Comparison of ENCODE assay signal across 20 cellular contexts in genomic region chr10:133342942-133343341, GRCh38. TPM values are rescaled to one million over a fixed set of nuclear protein-coding genes. Genes with fewer than 3 reads are reported as not detected.
DNase-seq lines count a peak whose midpoint lies in the region; ATAC-seq and TF ChIP-seq lines count a peak whose summit lies in the region.
"Had no signal": no experiment of that assay in that cellular context is flagged by ENCODE, and none has a peak within 500 bp of the region (broad histone marks: within the 10 kb centered on the region; RNA-seq: fewer than 3 reads in every experiment).

No MANE protein-coding gene starts in this region.

- H2BK15ac ChIP-seq in IMR-90 (ENCODE audit: low read depth, low read length): no peak overlapping the region

- H3K9me1 ChIP-seq in IMR-90 (ENCODE audit: insufficient read depth, low read length): no peaks in the 10 kb centered on the region

- POLR2A ChIA-PET in IMR-90 (lab: Charles Lee; ENCODE audit: unreplicated experiment): no interaction called here

- H3K36me3 Mint-ChIP-seq in activated CD8-positive, alpha-beta memory T cell treated with anti-CD3 and anti-CD28 coated beads, Interleukin-2, amount 10 ng/mL, durations not matched to agents 7 days and 5 days: no peaks in the 10 kb centered on the region

- no peak overlapping the region for H4K91ac ChIP-seq in IMR-90 (ENCODE audit: insufficient read depth, low read depth, low read length)

- H3K27ac Mint-ChIP-seq in activated CD8-positive, alpha-beta memory T cell treated with anti-CD3 and anti-CD28 coated beads, Interleukin-2, amount 10 ng/mL, durations not matched to agents 7 days and 5 days: no peak overlapping the region

- peak overlapping the region; percentile 16 for H2AK9ac ChIP-seq in IMR-90 (replicated peaks; ENCODE audit: low read depth, low read length, poor library complexity)

- WGBS in IMR-90 (ENCODE audit: extremely low coverage in 2 of 2, insufficient read length in 1 of 2), 2 experiments: no CpG with 5 or more reads among the region's 8 CpGs

- H3K56ac ChIP-seq in IMR-90 (ENCODE audit: extremely low read depth, insufficient read depth, low read length): no peak overlapping the region

- H3K4me1 Mint-ChIP-seq in activated CD8-positive, alpha-beta memory T cell treated with anti-CD3 and anti-CD28 coated beads, Interleukin-2, amount 10 ng/mL, durations not matched to agents 7 days and 5 days: peaks cover 4% of the 10 kb centered on the region

- no peak overlapping the region for H3K4me2 ChIP-seq in IMR-90 (ENCODE audit: low read depth, low read length)

- no peak overlapping the region for H2BK20ac ChIP-seq in IMR-90 (ENCODE audit: low read depth, low read length)

- dilution Hi-C loops in IMR-90 (cut with HindIII; ENCODE audit: low sequenced_read_pairs, unreplicated experiment): no loop called here

- BruUV-seq in IMR-90 (replicated peaks; lab: Mats Ljungman, UMichigan): no TSS peak

- in situ Hi-C loops in IMR-90 (cut with MboI; ENCODE audit: low sequenced_read_pairs): no loop called here

- H3K23ac ChIP-seq in IMR-90 (ENCODE audit: low read depth, low read length): no peak overlapping the region

- TF ChIP-seq CTCF in IMR-90 (conservative IDR thresholded peaks at IDR 0.05; ENCODE audit: low read depth, low read length): no peak

- H3K36me3 ChIP-seq in IMR-90 (ENCODE audit: control insufficient read depth, insufficient read depth, low read length) (no peaks in the 10 kb centered on the region), duodenal mucosa (ENCODE audit: control insufficient read depth in 1 of 2, insufficient read depth in 2 of 2, low read length in 2 of 2) (no peaks in the 10 kb centered on the region)
- H3K36me3 ChIP-seq: BE2C, Peyer's patch, SJCRH30 had no signal

- no peaks in the 10 kb centered on the region for H4K20me1 ChIP-seq in IMR-90 (ENCODE audit: insufficient read depth, low read length)

- H3K4me1 ChIP-seq in IMR-90 (ENCODE audit: control insufficient read depth, insufficient read depth, low read length) (no peaks in the 10 kb centered on the region), duodenal mucosa (ENCODE audit: control insufficient read depth in 1 of 2, insufficient read depth in 2 of 2, low read length in 2 of 2) (peaks cover 6 to 18% of the 10 kb centered on the region in 2 donors)
- H3K4me1 ChIP-seq: BE2C, SJCRH30 had no signal

- H4K8ac ChIP-seq in IMR-90 (ENCODE audit: low read depth in 2 of 2, low read length in 2 of 2): no peak overlapping the region

- H2BK5ac ChIP-seq in IMR-90 (ENCODE audit: low read depth, low read length, poor library complexity, severe bottlenecking): no peak overlapping the region

- peaks cover 32% of the 10 kb centered on the region for H3K27me3 Mint-ChIP-seq in activated CD8-positive, alpha-beta memory T cell treated with anti-CD3 and anti-CD28 coated beads, Interleukin-2, amount 10 ng/mL, durations not matched to agents 7 days and 5 days

- no peak overlapping the region for H3K14ac ChIP-seq in IMR-90 (replicated peaks; ENCODE audit: low read depth, low read length)

- no peak overlapping the region for H3K18ac ChIP-seq in IMR-90 (ENCODE audit: low read depth, low read length)

- H3K27ac ChIP-seq in IMR-90 (ENCODE audit: insufficient read depth, low read length): no peak overlapping the region
- H3K27ac ChIP-seq in duodenal mucosa (ENCODE audit: low read depth, low read length): no peak overlapping the region
- H3K27ac ChIP-seq: SJCRH30 had no signal

- H2BK120ac ChIP-seq in IMR-90 (ENCODE audit: low read depth, low read length): no peak overlapping the region

- no peak overlapping the region for H3K9ac ChIP-seq in IMR-90 (ENCODE audit: low read depth, low read length)
- peak overlapping the region in 1 of 2 donors; percentile 57 for H3K9ac ChIP-seq in duodenal mucosa (ENCODE audit: low read depth in 1 of 2, low read length in 2 of 2)

- no peaks in the 10 kb centered on the region for H3K9me3 Mint-ChIP-seq in activated CD8-positive, alpha-beta memory T cell treated with anti-CD3 and anti-CD28 coated beads, Interleukin-2, amount 10 ng/mL, durations not matched to agents 7 days and 5 days (ENCODE audit: low read depth)

- no peak overlapping the region for H3K4me3 Mint-ChIP-seq in activated CD8-positive, alpha-beta memory T cell treated with anti-CD3 and anti-CD28 coated beads, Interleukin-2, amount 10 ng/mL, durations not matched to agents 7 days and 5 days

- CTCF ChIA-PET in IMR-90 (lab: Yijun Ruan, JAX): no interaction called here
- CTCF ChIA-PET in activated CD8-positive, alpha-beta memory T cell treated with anti-CD3 and anti-CD28 coated beads, Interleukin-2, amount 10 ng/mL, durations not matched to agents 7 days and 5 days (lab: Charles Lee): interaction anchor here (1.9 kb wide), 1 partner anchor 13 kb away, joined by 8 read pairs; no protein-coding TSS in a partner anchor

- H2AK5ac ChIP-seq in IMR-90 (ENCODE audit: low read depth, low read length): no peak overlapping the region

- H3K4me3 ChIP-seq in IMR-90 (ENCODE audit: insufficient read depth, low read depth, low read length): no peak overlapping the region
- H3K4me3 ChIP-seq in duodenal mucosa (ENCODE audit: low read depth in 1 of 2, low read length in 2 of 2): peak overlapping the region; percentile 21 to 45
- H3K4me3 ChIP-seq: SJCRH30 had no signal

- ATAC-seq in IMR-90 (ENCODE audit: low read depth): no peak
- ATAC-seq in activated CD8-positive, alpha-beta memory T cell treated with anti-CD3 and anti-CD28 coated beads, Interleukin-2, amount 10 ng/mL, durations not matched to agents 7 days and 5 days: no peak

- no peak overlapping the region for H3K4ac ChIP-seq in IMR-90 (ENCODE audit: low read depth, low read length)

- no peaks in the 10 kb centered on the region for H3K79me1 ChIP-seq in IMR-90 (ENCODE audit: low read depth in 1 of 2, low read length in 2 of 2)

- DNase-seq in IMR-90 (no peak), NCI-H526 treated with DMSO at 0.1 percent for 48 hours (lab: John Stamatoyannopoulos, UW) (no peak)
- no peak for DNase-seq in activated CD8-positive, alpha-beta memory T cell treated with anti-CD3 and anti-CD28 coated beads, Interleukin-2, amount 10 ng/mL, durations not matched to agents 7 days and 5 days
- DNase-seq: BE2C, EL, GF-D8, Kasumi-1, NCI-H1694, NCI-H2081, NCI-H2171, NCI-H345, NCI-H524, NCI-H82, SJCRH30 had no signal

- peaks cover 20% of the 10 kb centered on the region for H3K27me3 ChIP-seq in IMR-90 (ENCODE audit: control insufficient read depth, insufficient read depth, low read length)
- H3K27me3 ChIP-seq in duodenal mucosa (ENCODE audit: control insufficient read depth in 1 of 2, insufficient read depth in 2 of 2, low read length in 2 of 2): peaks cover 2 to 11% of the 10 kb centered on the region in 2 donors
- H3K27me3 ChIP-seq: Peyer's patch, SJCRH30 had no signal

- no peaks in the 10 kb centered on the region for H3K9me3 ChIP-seq in IMR-90 (ENCODE audit: control insufficient read depth, insufficient read depth, low read length)
- H3K9me3 ChIP-seq in duodenal mucosa (ENCODE audit: control insufficient read depth in 1 of 2, low read length in 2 of 2): no peaks in the 10 kb centered on the region
- H3K9me3 ChIP-seq: BE2C, Peyer's patch, SJCRH30 had no signal

- intact Hi-C loops in IMR-90 (cut with micrococcal nuclease): no loop called here

- TF ChIP-seq RAD21 in IMR-90 (IDR thresholded peaks at IDR 0.05; ENCODE audit: low read length): no peak

- TF ChIP-seq POLR2A in IMR-90 (IDR thresholded peaks at IDR 0.05; ENCODE audit: low read depth, low read length): no peak

- no peak overlapping the region for H4K5ac ChIP-seq in IMR-90 (ENCODE audit: low read depth, low read length)

- H2AFZ ChIP-seq in IMR-90 (replicated peaks; ENCODE audit: low read length, poor library complexity): no peak overlapping the region

TF ChIP-seq in IMR-90, 13 proteins besides CTCF, POLR2A, EP300 and RAD21:
- TF ChIP-seq FOS (IDR thresholded peaks at IDR 0.05; ENCODE audit: low read depth, low read length): no peak
- TF ChIP-seq MXI1 (IDR thresholded peaks at IDR 0.05; ENCODE audit: borderline replicate concordance, low read depth, low read length): no peak
- TF ChIP-seq BHLHE40 (IDR thresholded peaks at IDR 0.05; ENCODE audit: low read depth, low read length): no peak
- TF ChIP-seq CHD1 (IDR thresholded peaks at IDR 0.05; ENCODE audit: low read depth, low read length): no peak
- TF ChIP-seq NFE2L2 (IDR thresholded peaks at IDR 0.05; ENCODE audit: low read depth, low read length): no peak

RNA-seq across cellular contexts. Expression of gene PRAP1, which starts 4.2 kb away (rescaled TPM):
- total RNA-seq in IMR-90 (2012; rRNA removed): not detected in 2 replicates
- not detected in 2 replicates for polyA plus RNA-seq in IMR-90 (2012; rRNA removed)
- 0.05 and 0.15 TPM in 2 replicates for polyA plus RNA-seq in IMR-90 (2012; cell fraction: cytosol; rRNA removed)
- not detected in 2 replicates for polyA plus RNA-seq in IMR-90 (2012; cell fraction: nucleus; rRNA removed; ENCODE audit: low replicate concordance)
- total RNA-seq in activated CD8-positive, alpha-beta memory T cell treated with anti-CD3 and anti-CD28 coated beads, Interleukin-2, amount 10 ng/mL, durations not matched to agents 7 days and 5 days: not detected
- total RNA-seq: A673, H7, MCF 10A, OCI-LY7, SJCRH30 had no signal

RNA-seq across cellular contexts. Expression of gene CALY, which starts 6.2 kb away (rescaled TPM):
- total RNA-seq in IMR-90 (2012; rRNA removed): not detected in 2 replicates
- polyA plus RNA-seq in IMR-90 (2012; rRNA removed): 0.34 and 0.62 TPM in 2 replicates
- polyA plus RNA-seq in IMR-90 (2012; cell fraction: cytosol; rRNA removed): 1.1 and 1.9 TPM in 2 replicates
- 0.88 and 2.2 TPM in 2 replicates for polyA plus RNA-seq in IMR-90 (2012; cell fraction: nucleus; rRNA removed; ENCODE audit: low replicate concordance)
- total RNA-seq in activated CD8-positive, alpha-beta memory T cell treated with anti-CD3 and anti-CD28 coated beads, Interleukin-2, amount 10 ng/mL, durations not matched to agents 7 days and 5 days: not detected
- total RNA-seq: A673, H7, MCF 10A, OCI-LY7, SJCRH30 had no signal

RNA-seq across cellular contexts. Expression of gene FUOM, which starts 14.9 kb away (rescaled TPM):
- 26.3 and 28.1 TPM in 2 replicates for total RNA-seq in IMR-90 (2012; rRNA removed)
- polyA plus RNA-seq in IMR-90 (2012; rRNA removed): 52.8 and 71.2 TPM in 2 replicates
- 53.8 and 71.8 TPM in 2 replicates for polyA plus RNA-seq in IMR-90 (2012; cell fraction: cytosol; rRNA removed)
- 25.8 and 31.8 TPM in 2 replicates for polyA plus RNA-seq in IMR-90 (2012; cell fraction: nucleus; rRNA removed; ENCODE audit: low replicate concordance)
- total RNA-seq in activated CD8-positive, alpha-beta memory T cell treated with anti-CD3 and anti-CD28 coated beads, Interleukin-2, amount 10 ng/mL, durations not matched to agents 7 days and 5 days: 10 to 100 TPM in 1 of 2 experiments, 1 to 10 TPM in 1; 9.1 to 13.1 TPM
- total RNA-seq: SJCRH30 had no signal

RNA-seq across cellular contexts. Expression of gene ECHS1, which starts 30.2 kb away (rescaled TPM):
- 60.8 and 71.1 TPM in 2 replicates for total RNA-seq in IMR-90 (2012; rRNA removed)
- polyA plus RNA-seq in IMR-90 (2012; rRNA removed): 83.3 and 84.2 TPM in 2 replicates
- 93.0 and 94.1 TPM in 2 replicates for polyA plus RNA-seq in IMR-90 (2012; cell fraction: cytosol; rRNA removed)
- polyA plus RNA-seq in IMR-90 (2012; cell fraction: nucleus; rRNA removed; ENCODE audit: low replicate concordance): 41.5 and 43.2 TPM in 2 replicates
- total RNA-seq in activated CD8-positive, alpha-beta memory T cell treated with anti-CD3 and anti-CD28 coated beads, Interleukin-2, amount 10 ng/mL, durations not matched to agents 7 days and 5 days: 10 to 100 TPM; 34.0 to 50.2 TPM

RNA-seq across cellular contexts. Expression of gene ZNF511, which starts 34.2 kb away (rescaled TPM):
- total RNA-seq in IMR-90 (2012; rRNA removed): 13.6 and 14.2 TPM in 2 replicates
- 32.6 and 36.8 TPM in 2 replicates for polyA plus RNA-seq in IMR-90 (2012; rRNA removed)
- polyA plus RNA-seq in IMR-90 (2012; cell fraction: cytosol; rRNA removed): 20.3 and 34.8 TPM in 2 replicates
- 33.0 and 37.6 TPM in 2 replicates for polyA plus RNA-seq in IMR-90 (2012; cell fraction: nucleus; rRNA removed; ENCODE audit: low replicate concordance)
- total RNA-seq in activated CD8-positive, alpha-beta memory T cell treated with anti-CD3 and anti-CD28 coated beads, Interleukin-2, amount 10 ng/mL, durations not matched to agents 7 days and 5 days: 10 to 100 TPM; 50.7 to 60.1 TPM
